2 cellular contexts compared by ENCODE assay signal in genomic region chr1:32232558-32233304, GRCh38.
TF ChIP-seq lines count a peak whose summit lies in the region.

No MANE protein-coding gene starts in this region.

TF ChIP-seq in HCT116, 20 proteins besides CTCF, POLR2A, EP300 and RAD21 (continued from another document):
- TF ChIP-seq, protein P1, sequence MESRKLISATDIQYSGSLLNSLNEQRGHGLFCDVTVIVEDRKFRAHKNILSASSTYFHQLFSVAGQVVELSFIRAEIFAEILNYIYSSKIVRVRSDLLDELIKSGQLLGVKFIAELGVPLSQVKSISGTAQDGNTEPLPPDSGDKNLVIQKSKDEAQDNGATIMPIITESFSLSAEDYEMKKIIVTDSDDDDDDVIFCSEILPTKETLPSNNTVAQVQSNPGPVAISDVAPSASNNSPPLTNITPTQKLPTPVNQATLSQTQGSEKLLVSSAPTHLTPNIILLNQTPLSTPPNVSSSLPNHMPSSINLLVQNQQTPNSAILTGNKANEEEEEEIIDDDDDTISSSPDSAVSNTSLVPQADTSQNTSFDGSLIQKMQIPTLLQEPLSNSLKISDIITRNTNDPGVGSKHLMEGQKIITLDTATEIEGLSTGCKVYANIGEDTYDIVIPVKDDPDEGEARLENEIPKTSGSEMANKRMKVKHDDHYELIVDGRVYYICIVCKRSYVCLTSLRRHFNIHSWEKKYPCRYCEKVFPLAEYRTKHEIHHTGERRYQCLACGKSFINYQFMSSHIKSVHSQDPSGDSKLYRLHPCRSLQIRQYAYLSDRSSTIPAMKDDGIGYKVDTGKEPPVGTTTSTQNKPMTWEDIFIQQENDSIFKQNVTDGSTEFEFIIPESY (IDR thresholded peaks at IDR 0.05; ENCODE audit: extremely low read depth, insufficient replicate concordance, low read length) = no peak
TF ChIP-seq in HCT116: peak in this region for 1.

TF ChIP-seq in PFSK-1, 5 proteins besides CTCF, POLR2A, EP300 and RAD21:
- TF ChIP-seq REST (IDR thresholded peaks at IDR 0.05; ENCODE audit: insufficient read depth in 1 of 2, low read depth in 2 of 2, low read length in 2 of 2) (no peak), POLR2AphosphoS5 (IDR thresholded peaks at IDR 0.05; ENCODE audit: low read depth, low read length) (0 out of 2 replicates have a peak, but pooled peaks have one; percentile 4)
TF ChIP-seq in PFSK-1: peak in this region for 1.
